8 cellular contexts compared by ENCODE assay signal in the genomic region with DNA sequence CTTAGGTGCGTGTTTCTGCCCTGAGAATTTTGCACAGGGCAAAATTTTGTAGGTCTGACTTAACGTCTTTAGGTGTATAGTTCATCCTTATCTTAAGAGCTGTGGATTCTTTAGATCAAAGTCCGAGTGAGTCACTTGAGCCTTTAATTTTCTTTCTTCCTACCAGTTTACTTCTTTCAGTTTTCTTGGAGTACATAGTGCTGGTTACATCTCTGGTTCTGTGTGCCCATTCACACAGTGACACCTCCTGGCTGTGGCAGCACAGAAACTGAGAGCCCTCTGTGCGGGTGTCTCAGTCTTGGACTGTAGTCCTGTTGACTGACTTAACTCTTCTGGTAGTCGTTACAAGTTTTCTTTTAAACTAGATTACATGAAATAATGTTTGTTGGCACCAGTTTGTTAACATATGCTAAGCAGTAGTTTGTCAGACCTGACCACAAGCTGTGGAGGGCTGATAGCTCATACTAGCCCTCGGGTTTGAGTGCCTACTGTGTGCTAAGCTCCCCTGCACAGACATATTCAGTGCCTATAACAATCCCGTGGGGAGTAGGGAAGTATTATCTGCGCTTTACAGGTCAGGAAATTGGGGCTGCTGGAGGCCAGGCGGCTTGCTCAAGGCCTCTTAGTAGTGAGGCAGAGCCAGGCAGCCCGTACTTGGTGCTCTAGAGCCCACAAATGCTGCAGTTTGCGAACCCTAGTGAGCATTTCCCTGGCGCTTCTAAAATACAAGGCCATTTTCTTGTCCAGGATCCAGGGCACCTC. TPM values are rescaled to one million over a fixed set of nuclear protein-coding genes. Genes with fewer than 3 reads are reported as not detected.
DNase-seq lines count a peak whose midpoint lies in the region; ATAC-seq and TF ChIP-seq lines count a peak whose summit lies in the region.

No MANE protein-coding gene starts in this region.

- intact Hi-C loops in heart left ventricle (cut with DNase I), result loop anchor here in 7 of 10 donors (2.0 to 10.0 kb wide), 7 partner anchors 40 to 85 kb away; no protein-coding TSS in a partner anchor
- intact Hi-C loops in Right ventricle myocardium superior (cut with DNase I), result no loop called here

- peak overlapping the region; percentile 66 to 100 (median 94) for H3K4me3 ChIP-seq in heart left ventricle
- H3K4me3 ChIP-seq in NB4 (ENCODE audit: low read depth, low read length), result peak overlapping the region; percentile 91
- H3K4me3 ChIP-seq in neuronal stem cell (ENCODE audit: low read length in 2 of 2), result peak overlapping the region; percentile 55 to 78

- no peak overlapping the region for H2BK5ac ChIP-seq in neuronal stem cell (ENCODE audit: low read length)

- no peak overlapping the region for H3K18ac ChIP-seq in neuronal stem cell (ENCODE audit: low read length)

- H2BK15ac ChIP-seq in neuronal stem cell (ENCODE audit: low read length), result no peak overlapping the region

- H2BK120ac ChIP-seq in neuronal stem cell (ENCODE audit: low read depth, low read length), result no peak overlapping the region

- H3K4me1 ChIP-seq in heart left ventricle (peaks cover 0 to 80% (median 51%) of the 10 kb centered on the region in 12 donors), neuronal stem cell (ENCODE audit: control insufficient read depth in 2 of 2, insufficient read depth in 1 of 2, low read depth in 1 of 2, low read length in 2 of 2) (peaks cover 17 to 21% of the 10 kb centered on the region in 2 donors)

- H3K27ac ChIP-seq in heart left ventricle, result peak overlapping the region; percentile 62 to 95 (median 88)
- no peak overlapping the region for H3K27ac ChIP-seq in neuronal stem cell (replicated peaks; ENCODE audit: low read length)

- H3K79me1 ChIP-seq in neuronal stem cell (ENCODE audit: low read depth, low read length), result peaks cover 12% of the 10 kb centered on the region

- no peak overlapping the region for H2AFZ ChIP-seq in neuronal stem cell (ENCODE audit: low read length)

- no peak overlapping the region for H4K91ac ChIP-seq in neuronal stem cell (ENCODE audit: low read depth, low read length, poor library complexity)

- DNase-seq in heart left ventricle, result peak in 1 of 5 donors; percentile 46
- no peak for DNase-seq in Right ventricle myocardium superior
- peak; percentile 68 for DNase-seq in NB4 (ENCODE audit: low read depth)
- DNase-seq in activated T-cell treated with anti-CD3 and anti-CD28 coated beads for 1 hour (ENCODE audit: low read depth), result peak; percentile 40
- DNase-seq in fibroblast of gingiva (ENCODE audit: low read depth), result peak; percentile 52
- DNase-seq in neuronal stem cell (ENCODE audit: low spot score), result no peak
- no peak for DNase-seq in cerebellar nuclear complex (lab: John Stamatoyannopoulos, UW)

- ATAC-seq in heart left ventricle (peak in 2 of 4 donors; percentile 29 to 32), Right ventricle myocardium superior (ENCODE audit: poor library complexity) (no peak), HG02884 (IDR thresholded peaks at IDR 0.05; ENCODE audit: unreplicated experiment) (no peak)

- no peak overlapping the region for H3K9ac ChIP-seq in neuronal stem cell (ENCODE audit: low read depth, low read length, poor library complexity)

- H3K36me3 ChIP-seq in heart left ventricle (no peaks in the 10 kb centered on the region), neuronal stem cell (replicated peaks in 1 of 2; ENCODE audit: control insufficient read depth in 2 of 2, insufficient read depth in 2 of 2, low read length in 2 of 2) (peaks cover 6 to 30% of the 10 kb centered on the region in 2 donors)

- no peak overlapping the region for H2BK12ac ChIP-seq in neuronal stem cell (ENCODE audit: low read length)

- no peak overlapping the region for H2AK5ac ChIP-seq in neuronal stem cell (ENCODE audit: low read depth, low read length)

- TF ChIP-seq CTCF in heart left ventricle (IDR thresholded peaks at IDR 0.05) (peak in 7 of 12 donors; percentile 15 to 49 (median 25)), NB4 (IDR thresholded peaks at IDR 0.05; ENCODE audit: low read depth, low read length) (no peak)

- 12 to 33% (median 24%) methylated on average over 12 of the region's 12 CpGs for WGBS in heart left ventricle, 4 donors
- WGBS in neuronal stem cell (ENCODE audit: extremely low coverage in 2 of 2, insufficient read length in 2 of 2, insufficient replicate concordance in 1 of 2), 2 donors, result no CpG with 5 or more reads among the region's 12 CpGs

- no peak overlapping the region for H3K23ac ChIP-seq in neuronal stem cell (ENCODE audit: low read depth, low read length, poor library complexity)

- peak overlapping the region; percentile 67 for H3K4me2 ChIP-seq in neuronal stem cell (ENCODE audit: insufficient read depth, low read length, poor library complexity, severe bottlenecking)

- TF ChIP-seq POLR2A in heart left ventricle (IDR thresholded peaks at IDR 0.05) (no peak), NB4 (IDR thresholded peaks at IDR 0.05; ENCODE audit: extremely low read depth, insufficient read length) (no peak)

- H4K8ac ChIP-seq in neuronal stem cell (ENCODE audit: low read depth, low read length), result no peak overlapping the region

- H3K27me3 ChIP-seq in heart left ventricle (no peaks in the 10 kb centered on the region), neuronal stem cell (ENCODE audit: control insufficient read depth in 3 of 3, insufficient read depth in 3 of 3, low read depth in 1 of 3, low read length in 3 of 3) (no peaks in the 10 kb centered on the region)

- no peak overlapping the region for H3K14ac ChIP-seq in neuronal stem cell (ENCODE audit: low read length)

- H3K4ac ChIP-seq in neuronal stem cell (ENCODE audit: low read length), result no peak overlapping the region

- H3K9me3 ChIP-seq in heart left ventricle, result no peaks in the 10 kb centered on the region
- H3K9me3 ChIP-seq in neuronal stem cell (replicated peaks in 1 of 2; ENCODE audit: control insufficient read depth in 2 of 2, insufficient read depth in 1 of 2, low read depth in 1 of 2, low read length in 2 of 2), result peaks cover 0 to 15% of the 10 kb centered on the region in 2 donors

RNA-seq across cellular contexts. Expression of a gene that starts 1.6 kb away (rescaled TPM):
- total RNA-seq in heart left ventricle (10 to 100 TPM; 18.1 to 49.5 (median 35.5) TPM), Right ventricle myocardium superior (24.3 TPM)
- 10 to 100 TPM in 1 of 2 donors, 1 to 10 TPM in 1; 7.5 to 27.0 TPM for polyA plus RNA-seq in heart left ventricle
- 59.3 TPM for polyA plus RNA-seq in neuronal stem cell (2013, experiment 1 of 2)
- polyA plus RNA-seq in neuronal stem cell (2013, experiment 2 of 2), result 61.3 TPM

Comparison
In these comparisons a context has a peak if more than half of its experiments do, and no peak if none do; other contexts are left out.
1. DNase-seq: peak in NB4 (single experiment), activated T-cell treated with anti-CD3 and anti-CD28 coated beads for 1 hour (single experiment) and fibroblast of gingiva (single experiment); none in Right ventricle myocardium superior (single experiment), neuronal stem cell (single experiment) and cerebellar nuclear complex (0 of 2).
2. Peak in every context shown above with its lines, with median percentiles within 50 percentile points of each other: H3K4me3 ChIP-seq.